Comparison of ENCODE assay signal across 1 cellular context in genomic region chr11:94796863-94797262, GRCh38.
TF ChIP-seq lines count a peak whose summit lies in the region.

No MANE protein-coding gene starts in this region.

TF ChIP-seq in K562, 482 proteins besides CTCF, POLR2A, EP300 and RAD21:
- TF ChIP-seq ATF3 (IDR thresholded peaks at IDR 0.05), result 0 out of 2 replicates have a peak, but pooled peaks have one; percentile 18
- no peak for TF ChIP-seq ATF3 (CRISPR knock-in tag; conservative IDR thresholded peaks at IDR 0.05)
- no peak for TF ChIP-seq ZNF174 (CRISPR knock-in tag; IDR thresholded peaks at IDR 0.05)
- no peak for TF ChIP-seq HCFC1 (IDR thresholded peaks at IDR 0.05; ENCODE audit: low read depth, low read length)
- TF ChIP-seq ZNF232 (CRISPR knock-in tag; IDR thresholded peaks at IDR 0.05), result no peak
- TF ChIP-seq ETV1 (tag; conservative IDR thresholded peaks at IDR 0.05; ENCODE audit: low read depth), result no peak
- peak; percentile 38; the same call in 1 of the 2 replicates for TF ChIP-seq FOSL1 (tag; conservative IDR thresholded peaks at IDR 0.05)
TF ChIP-seq in K562: peak in this region for 2.
